Comparison of ENCODE assay signal across 29 cellular contexts in the genomic region with DNA sequence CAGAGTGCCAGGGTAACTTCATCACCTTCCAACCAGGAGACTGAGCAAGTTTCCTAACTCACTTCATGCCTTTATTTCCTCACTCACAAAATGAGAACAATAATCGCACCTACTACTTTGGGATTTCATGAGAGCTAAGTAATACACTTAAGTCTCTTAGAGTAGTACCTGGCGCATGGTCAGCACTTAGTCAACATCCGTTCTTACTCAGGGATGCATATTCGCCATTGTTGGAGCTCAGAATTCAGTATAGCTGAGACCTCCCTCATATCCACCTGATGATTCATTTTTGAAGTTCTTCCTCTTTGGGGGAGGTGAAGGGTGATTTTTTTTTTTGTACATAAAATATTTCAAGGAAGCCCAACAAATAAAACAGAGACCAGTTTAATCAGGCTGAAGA.
DNase-seq lines count a peak whose midpoint lies in the region; ATAC-seq and TF ChIP-seq lines count a peak whose summit lies in the region.
"Had no signal": no experiment of that assay in that cellular context is flagged by ENCODE, and none has a peak within 500 bp of the region (broad histone marks: within the 10 kb centered on the region; RNA-seq: fewer than 3 reads in every experiment).

No MANE protein-coding gene starts in this region.

- no peaks in the 10 kb centered on the region for H3K9me3 ChIP-seq in lower lobe of right lung
- H3K9me3 ChIP-seq: BE2C, SJCRH30 had no signal

- H3K27me3 ChIP-seq in lower lobe of right lung (ENCODE audit: low read depth) = no peaks in the 10 kb centered on the region
- H3K27me3 ChIP-seq: BE2C, SJCRH30 had no signal

- no peaks in the 10 kb centered on the region for H3K4me1 ChIP-seq in lower lobe of right lung
- H3K4me1 ChIP-seq: BE2C, SJCRH30 had no signal

- no peak overlapping the region for H3K27ac ChIP-seq in lower lobe of right lung
- H3K27ac ChIP-seq: SJCRH30 had no signal

- H3K4me3 ChIP-seq in epithelial cell of esophagus (ENCODE audit: low read length) (no peak overlapping the region), lower lobe of right lung (no peak overlapping the region)
- H3K4me3 ChIP-seq: GM12878, SJCRH30 had no signal

- no peaks in the 10 kb centered on the region for H3K36me3 ChIP-seq in lower lobe of right lung
- H3K36me3 ChIP-seq: BE2C, SJCRH30 had no signal

- DNase-seq in HPDE6-E6E7 (ENCODE audit: extremely low spot score) (peak; percentile 47), RPMI7951 (ENCODE audit: low read depth) (peak; percentile 17), epithelial cell of esophagus (ENCODE audit: low read depth) (peak; percentile 90), lower lobe of right lung (no peak)
- DNase-seq in stimulated activated CD4-positive, alpha-beta T cell treated with anti-CD3 and anti-CD28 coated beads, Interleukin-12 subunit alpha, Interleukin-12 subunit beta, amount 100 ng/mL, for 4 hours = no peak
- DNase-seq: 8988T; ACHN; BE2C; CD8-positive, alpha-beta memory T cell; DMS 273 treated with DMSO at 0.1 percent for 48 hours; DMS79; EL; GDM1; HCEC 1CT; KBM-7; NCI-H1048; NCI-H1417 treated with DMSO at 0.1 percent for 48 hours; NCI-H1694 treated with DMSO at 0.1 percent for 48 hours; NCI-H2081 treated with DMSO at 0.1 percent for 48 hours; NCI-H2171; NCI-H226; NCI-H510A; NCI-H69; SJCRH30 had no signal

- intact Hi-C loops in lower lobe of right lung (cut with DNase I) = no loop called here

- ATAC-seq in lower lobe of right lung (peak; percentile 53 to 65), HG02870 (IDR thresholded peaks at IDR 0.05; ENCODE audit: unreplicated experiment) (no peak), GM21786 (IDR thresholded peaks at IDR 0.05; ENCODE audit: unreplicated experiment) (no peak)
- ATAC-seq: GM12878, Panc1, SK-N-SH treated with all-trans-retinoic acid at 6 μM for 48 hours had no signal

- TF ChIP-seq CTCF in epithelial cell of esophagus (IDR thresholded peaks at IDR 0.05; ENCODE audit: insufficient read depth, low read depth, low read length, missing control alignments) (no peak), lower lobe of right lung (IDR thresholded peaks at IDR 0.05) (no peak)

Comparison
In these comparisons a context has a peak if more than half of its experiments do, and no peak if none do; other contexts are left out.
1. DNase-seq: peak in HPDE6-E6E7 (single experiment), RPMI7951 (single experiment) and epithelial cell of esophagus (single experiment); none in lower lobe of right lung (single experiment) and stimulated activated CD4-positive, alpha-beta T cell treated with anti-CD3 and anti-CD28 coated beads, Interleukin-12 subunit alpha, Interleukin-12 subunit beta, amount 100 ng/mL, for 4 hours (single experiment).
2. ATAC-seq: peak in lower lobe of right lung (2 of 2); none in HG02870 (single experiment) and GM21786 (single experiment).